Comparison of ENCODE assay signal across 1 cellular context in genomic region chr14:59017285-59017965, GRCh38.
TF ChIP-seq lines count a peak whose summit lies in the region.

No MANE protein-coding gene starts in this region.

TF ChIP-seq in SK-N-SH, 30 proteins besides CTCF, POLR2A, EP300 and RAD21 (continued from another document):
- TF ChIP-seq REST (IDR thresholded peaks at IDR 0.05; ENCODE audit: low read depth, low read length) (no peak), PBX3 (IDR thresholded peaks at IDR 0.05) (peak; percentile 65; the same call in 1 of the 2 replicates), RCOR1 (IDR thresholded peaks at IDR 0.05; ENCODE audit: low read length) (no peak), ELF1 (IDR thresholded peaks at IDR 0.05) (no peak), SMC3 (IDR thresholded peaks at IDR 0.05; ENCODE audit: low read depth, low read length) (no peak)
